Comparison of ENCODE assay signal across 23 cellular contexts in genomic region chr1:39835935-39836594, GRCh38. TPM values are rescaled to one million over a fixed set of nuclear protein-coding genes. Genes with fewer than 3 reads are reported as not detected.
DNase-seq lines count a peak whose midpoint lies in the region; ATAC-seq lines count a peak whose summit lies in the region.
"Had no signal": no experiment of that assay in that cellular context is flagged by ENCODE, and none has a peak within 500 bp of the region (broad histone marks: within the 10 kb centered on the region; RNA-seq: fewer than 3 reads in every experiment).

No MANE protein-coding gene starts in this region.

- DNase-seq in NCI-H345 (lab: John Stamatoyannopoulos, UW): peak; percentile 41
- no peak for DNase-seq in NCI-H345 treated with DMSO at 0.1 percent for 48 hours (lab: John Stamatoyannopoulos, UW; ENCODE audit: unreplicated experiment)
- peak; percentile 37 for DNase-seq in NCI-H774 (lab: John Stamatoyannopoulos, UW)
- no peak for DNase-seq in C1 segment of cervical spinal cord (lab: John Stamatoyannopoulos, UW)
- DNase-seq in SW480 (ENCODE audit: low spot score): no peak
- DNase-seq: Calu3, DMS153, DND-41, GM23248, H7, Kasumi-1, NCI-H1105, NCI-H1436 treated with DMSO at 0.1 percent for 48 hours, NCI-H187 treated with DMSO at 0.1 percent for 48 hours, NCI-H2227 treated with DMSO at 0.1 percent for 48 hours, NCI-H524 treated with DMSO at 0.1 percent for 48 hours, SIG-M5, SK-N-SH, SW 1271 had no signal

- ATAC-seq in esophagus mucosa: peak; percentile 88
- no peak for ATAC-seq in GM18520 (IDR thresholded peaks at IDR 0.05; ENCODE audit: unreplicated experiment)
- ATAC-seq: HepG2 had no signal

RNA-seq across cellular contexts. Expression of gene TRIT1, which starts 47.2 kb away (rescaled TPM):
- total RNA-seq in esophagus mucosa: 18.4 TPM

RNA-seq across cellular contexts. Expression of gene BMP8B, which starts 47.4 kb away (rescaled TPM):
- total RNA-seq in esophagus mucosa: 0.60 TPM
- total RNA-seq: GM23248, HT1080 had no signal

Comparison
In these comparisons a context has a peak if more than half of its experiments do, and no peak if none do; other contexts are left out.
1. DNase-seq: peak in NCI-H345 (single experiment) and NCI-H774 (single experiment); none in NCI-H345 treated with DMSO at 0.1 percent for 48 hours (single experiment), C1 segment of cervical spinal cord (0 of 14) and SW480 (single experiment).